Comparison of ENCODE assay signal across 20 cellular contexts in genomic region chr2:150878347-150878746, GRCh38.
DNase-seq lines count a peak whose midpoint lies in the region; ATAC-seq, FAIRE-seq and TF ChIP-seq lines count a peak whose summit lies in the region.
"Had no signal": no experiment of that assay in that cellular context is flagged by ENCODE, and none has a peak within 500 bp of the region (broad histone marks: within the 10 kb centered on the region; RNA-seq: fewer than 3 reads in every experiment).

No MANE protein-coding gene starts in this region.

- H3K27me3 ChIP-seq in ACC112 (ENCODE audit: insufficient read depth, low read length) (no peaks in the 10 kb centered on the region), RWPE2 (ENCODE audit: insufficient read depth, poor library complexity, severe bottlenecking) (no peaks in the 10 kb centered on the region), fibroblast of lung (ENCODE audit: control insufficient read depth, insufficient read depth, low read length) (no peaks in the 10 kb centered on the region), pancreas (no peaks in the 10 kb centered on the region)
- H3K27me3 ChIP-seq: BLaER1 had no signal

- no peak overlapping the region for H3K4me2 ChIP-seq in fibroblast of lung (ENCODE audit: extremely low read depth, insufficient read depth, low read length)
- H3K4me2 ChIP-seq: BLaER1 had no signal

- no peak overlapping the region for H3K9ac ChIP-seq in fibroblast of lung (ENCODE audit: insufficient read depth, low read length)
- H3K9ac ChIP-seq: BLaER1 had no signal

- H3K36me3 ChIP-seq in ACC112 (ENCODE audit: insufficient read depth, low read length) (no peaks in the 10 kb centered on the region), RWPE2 (ENCODE audit: low read depth) (no peaks in the 10 kb centered on the region), fibroblast of lung (ENCODE audit: control insufficient read depth, insufficient read depth, low read length) (no peaks in the 10 kb centered on the region), pancreas (no peaks in the 10 kb centered on the region)
- H3K36me3 ChIP-seq: BLaER1 had no signal

- peaks cover 9% of the 10 kb centered on the region for H3K9me3 Mint-ChIP-seq in HFFc6
- H3K9me3 Mint-ChIP-seq: activated naive CD4-positive, alpha-beta T cell treated with anti-CD3 and anti-CD28 coated beads for 36 hours had no signal

- no peak overlapping the region for H3K4me3 Mint-ChIP-seq in HFFc6
- H3K4me3 Mint-ChIP-seq: activated naive CD4-positive, alpha-beta T cell treated with anti-CD3 and anti-CD28 coated beads for 36 hours; T-helper 17 cell had no signal

- 80 to 96% methylated on average over 1 of the region's 1 CpG for WGBS in pancreas, 2 donors

- H2AFZ ChIP-seq in ACC112 (ENCODE audit: low read length, unreplicated experiment) (no peak overlapping the region), fibroblast of lung (ENCODE audit: low read length) (no peak overlapping the region)

- H4K20me1 ChIP-seq in fibroblast of lung (ENCODE audit: control insufficient read depth, extremely low read depth, insufficient read depth, low read length), result no peaks in the 10 kb centered on the region
- H4K20me1 ChIP-seq: BLaER1 had no signal

- H3K9me3 ChIP-seq in RWPE2 (ENCODE audit: severe bottlenecking) (no peaks in the 10 kb centered on the region), fibroblast of lung (ENCODE audit: control insufficient read depth, insufficient read depth, low read depth, low read length) (no peaks in the 10 kb centered on the region), pancreas (no peaks in the 10 kb centered on the region)
- H3K9me3 ChIP-seq: psoas muscle had no signal

- peaks cover 39% of the 10 kb centered on the region for H3K4me1 Mint-ChIP-seq in HFFc6 (ENCODE audit: low read depth)
- H3K4me1 Mint-ChIP-seq: T-helper 17 cell had no signal

- ATAC-seq in RWPE2 (ENCODE audit: low read depth) (peak; percentile 62; the same call in 2 of the 3 replicates), pancreas (no peak)
- ATAC-seq: psoas muscle, T-helper 17 cell had no signal

- intact Hi-C loops in pancreas (cut with DNase I), result no loop called here

- H3K4me1 ChIP-seq in ACC112 (ENCODE audit: control insufficient read depth, insufficient read depth, low read length, unreplicated experiment) (no peaks in the 10 kb centered on the region), RWPE2 (ENCODE audit: insufficient read depth, poor library complexity, severe bottlenecking) (peaks cover 3% of the 10 kb centered on the region), fibroblast of lung (ENCODE audit: control insufficient read depth, extremely low read depth, insufficient read depth, low read length) (no peaks in the 10 kb centered on the region), pancreas (no peaks in the 10 kb centered on the region)
- H3K4me1 ChIP-seq: psoas muscle had no signal

- H3K79me2 ChIP-seq in ACC112 (ENCODE audit: control insufficient read depth, insufficient read depth, low read length, unreplicated experiment) (no peaks in the 10 kb centered on the region), fibroblast of lung (ENCODE audit: control insufficient read depth, insufficient read depth, low read length) (no peaks in the 10 kb centered on the region)

- H3K27ac ChIP-seq in ACC112 (ENCODE audit: low read depth, low read length) (peak overlapping the region; percentile 27; the same call in 1 of the 2 replicates), RWPE2 (ENCODE audit: poor library complexity, severe bottlenecking) (no peak overlapping the region), fibroblast of lung (ENCODE audit: insufficient read depth, low read length) (no peak overlapping the region), pancreas (no peak overlapping the region)
- H3K27ac ChIP-seq: BLaER1, psoas muscle had no signal

- H3K27me3 Mint-ChIP-seq in HFFc6 (ENCODE audit: insufficient read depth), result no peaks in the 10 kb centered on the region
- H3K27me3 Mint-ChIP-seq: T-helper 17 cell had no signal

- H3K4me3 ChIP-seq in ACC112 (ENCODE audit: low read depth, low read length) (no peak overlapping the region), RWPE2 (ENCODE audit: severe bottlenecking) (no peak overlapping the region), fibroblast of lung (replicated peaks in 1 of 4; ENCODE audit: control extremely low read depth in 1 of 4, insufficient read depth in 1 of 4, low read depth in 3 of 4, low read length in 4 of 4) (no peak overlapping the region), pancreas (no peak overlapping the region)
- H3K4me3 ChIP-seq: BLaER1, psoas muscle had no signal

- no peak for FAIRE-seq in pancreas (lab: Jason Lieb, UNC)
- FAIRE-seq: frontal cortex, GM18507, keratinocyte had no signal

- peaks cover 5% of the 10 kb centered on the region; the same call in 1 of the 2 replicates for H3K36me3 Mint-ChIP-seq in HFFc6 (ENCODE audit: low read depth)

- TF ChIP-seq CTCF in HFFc6 (IDR thresholded peaks at IDR 0.05) (no peak), RWPE2 (IDR thresholded peaks at IDR 0.05; ENCODE audit: poor library complexity, severe bottlenecking) (no peak), fibroblast of lung (conservative IDR thresholded peaks at IDR 0.05 in 1 of 2, IDR thresholded peaks at IDR 0.05 in 1 of 2; ENCODE audit: low read depth in 1 of 2, low read length in 2 of 2) (no peak), pancreas (IDR thresholded peaks at IDR 0.05) (no peak)

- DNase-seq in HFFc6 (peak; percentile 46), RWPE2 (ENCODE audit: low spot score) (no peak), fibroblast of lung (ENCODE audit: low read depth in 2 of 2) (peak; percentile 47 to 54), NCI-H2029 treated with DMSO at 0.1 percent for 48 hours (lab: John Stamatoyannopoulos, UW) (no peak), pancreas (no peak), NOMO-1 treated with DMSO at 0.1 percent for 48 hours (lab: John Stamatoyannopoulos, UW; ENCODE audit: unreplicated experiment) (no peak)
- DNase-seq in activated CD8-positive, alpha-beta memory T cell treated with anti-CD3 and anti-CD28 coated beads, Interleukin-2, amount 50 U/mL, for 48 hours, result no peak
- DNase-seq: activated CD8-positive, alpha-beta memory T cell treated with anti-CD3 and anti-CD28 coated beads for 24 hours; activated naive CD4-positive, alpha-beta T cell treated with anti-CD3 and anti-CD28 coated beads for 36 hours; GDM1; NCI-H2107; psoas muscle; stimulated activated CD4-positive, alpha-beta T cell treated with anti-CD3 and anti-CD28 coated beads, Interleukin-4, amount 100 ng/mL, for 4 hours; stimulated activated naive CD4-positive, alpha-beta T cell treated with Interleukin-2 at 50 U/mL for 16 hours; T-helper 17 cell had no signal

- H3K27ac Mint-ChIP-seq in HFFc6, result peak overlapping the region; percentile 46
- H3K27ac Mint-ChIP-seq: activated naive CD4-positive, alpha-beta T cell treated with anti-CD3 and anti-CD28 coated beads for 36 hours; T-helper 17 cell had no signal

Comparison
In these comparisons a context has a peak if more than half of its experiments do, and no peak if none do; other contexts are left out.
1. DNase-seq: peak in HFFc6 (single experiment) and fibroblast of lung (2 of 2); none in RWPE2 (single experiment), NCI-H2029 treated with DMSO at 0.1 percent for 48 hours (single experiment), activated CD8-positive, alpha-beta memory T cell treated with anti-CD3 and anti-CD28 coated beads, Interleukin-2, amount 50 U/mL, for 48 hours (single experiment), pancreas (0 of 6) and NOMO-1 treated with DMSO at 0.1 percent for 48 hours (single experiment).